In genomic region chr13:58619396-58620113, GRCh38 we compare ENCODE assay signal across 1 cellular context.
TF ChIP-seq lines count a peak whose summit lies in the region.

No MANE protein-coding gene starts in this region.

TF ChIP-seq in GM12878, 131 proteins besides CTCF, POLR2A, EP300 and RAD21 (continued from another document):
- no peak; the same call in 1 of the 2 replicates for TF ChIP-seq BCL11A (IDR thresholded peaks at IDR 0.05; ENCODE audit: low read depth, low read length)
- no peak for TF ChIP-seq HDAC6 (IDR thresholded peaks at IDR 0.05; ENCODE audit: unreplicated experiment)
- peak; percentile 67; the same call in 1 of the 2 replicates for TF ChIP-seq MTA2 (IDR thresholded peaks at IDR 0.05; ENCODE audit: low read depth)
- TF ChIP-seq MYC (IDR thresholded peaks at IDR 0.05; ENCODE audit: insufficient read depth, insufficient read length, insufficient replicate concordance, low read length, severe bottlenecking), result no peak
- TF ChIP-seq PKNOX1 (IDR thresholded peaks at IDR 0.05), result peak; percentile 17; the same call in 1 of the 2 replicates
TF ChIP-seq in GM12878: peak in this region for 3.
